ENCODE assay signal across 8 cellular contexts in the genomic region with DNA sequence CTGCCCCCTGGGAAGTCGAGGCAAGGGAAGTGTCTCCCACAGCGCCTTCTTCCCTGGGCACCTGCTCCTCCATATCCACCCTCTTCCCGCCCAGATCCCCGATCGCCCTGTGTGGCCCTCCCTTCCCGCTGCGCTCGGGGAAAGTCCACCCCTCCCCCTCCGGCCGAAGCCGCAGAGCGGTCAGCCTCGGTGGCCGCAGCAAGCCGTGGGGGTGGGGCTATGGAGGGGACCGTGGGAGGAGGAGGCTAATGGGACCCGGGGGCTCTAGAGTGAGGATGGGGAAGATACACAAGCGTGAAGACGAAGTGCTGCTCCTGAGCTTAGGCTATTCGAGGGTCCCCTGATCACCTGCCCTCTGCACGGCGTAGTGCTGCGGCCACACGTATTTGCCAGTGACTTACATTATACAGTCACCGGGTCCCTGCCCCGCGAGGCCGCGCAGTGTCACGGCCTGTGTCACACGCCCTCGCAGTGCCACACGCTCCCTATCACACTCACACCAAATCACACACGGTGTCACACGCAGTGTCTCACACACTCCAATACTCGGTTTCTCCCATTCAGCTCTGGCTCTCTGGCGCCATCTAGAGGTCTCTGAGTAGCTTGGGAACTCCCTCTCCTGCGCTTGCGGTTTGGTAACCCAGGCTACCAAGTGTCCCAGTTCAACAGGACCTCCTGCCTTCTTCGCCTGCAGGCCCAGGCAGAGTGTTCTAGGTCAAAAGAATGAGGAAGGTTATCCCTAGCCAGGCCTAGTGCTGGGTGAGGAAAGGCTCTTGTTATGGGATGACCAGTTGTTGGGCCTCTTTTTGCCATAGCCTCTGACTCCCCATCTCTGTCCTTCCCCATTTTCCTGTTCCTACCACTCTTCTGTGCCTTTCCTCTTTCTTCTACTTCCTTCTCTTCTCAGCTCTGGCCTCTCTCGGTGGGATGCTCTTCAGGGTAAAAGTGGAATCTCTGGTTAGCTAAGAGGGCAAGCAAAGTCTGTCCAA. TPM values are rescaled to one million over a fixed set of nuclear protein-coding genes. Genes with fewer than 3 reads are reported as not detected.
A peak's percentile ranks its signal among the peaks of the same experiment; 100 is the strongest.
DNase-seq lines count a peak whose midpoint lies in the region; ATAC-seq and TF ChIP-seq lines count a peak whose summit lies in the region.

No MANE protein-coding gene starts in this region.

- DNase-seq in NCI-H774 (lab: John Stamatoyannopoulos, UW) (peak; percentile 87), lower leg skin (ENCODE audit: low spot score in 2 of 2) (peak; percentile 92 to 98)
- DNase-seq in activated CD4-positive, alpha-beta memory T cell treated with anti-CD3 and anti-CD28 coated beads for 36 hours = peak; percentile 92
- DNase-seq in stimulated activated CD4-positive, alpha-beta T cell treated with anti-CD3 and anti-CD28 coated beads, Interleukin-4, amount 100 ng/mL, for 24 hours = peak; percentile 92

- CTCF ChIA-PET in activated CD4-positive, alpha-beta memory T cell treated with anti-CD3 and anti-CD28 coated beads for 36 hours (lab: Charles Lee) = interaction anchor here (0.6 to 7.7 kb wide), 57 partner anchors 8 to 312 kb away, joined by 3 to 263 read pairs (median 5); partner anchors contain the start of genes DELE1, PCDH12 and RNF14

- WGBS in lower leg skin, 2 donors = 0 to 1% methylated on average over 31 to 41 of the region's 41 CpGs

- H3K9me3 ChIP-seq in BLaER1 treated with 17β-estradiol and CSF1 and Interleukin-3, amounts not matched to agents 10 nM and 100 nM (replicated peaks in 1 of 11) = no peaks in the 10 kb centered on the region
- H3K9me3 ChIP-seq in duodenal mucosa (ENCODE audit: control insufficient read depth in 1 of 2, low read length in 2 of 2) = no peaks in the 10 kb centered on the region

- POLR2A ChIA-PET in activated CD4-positive, alpha-beta memory T cell treated with anti-CD3 and anti-CD28 coated beads for 36 hours (lab: Charles Lee) = interaction anchor here (1.0 to 3.1 kb wide), 3 partner anchors 177 to 187 kb away, joined by 3 to 19 read pairs (median 4); no protein-coding TSS in a partner anchor

- H3K9me3 Mint-ChIP-seq in activated CD4-positive, alpha-beta memory T cell treated with anti-CD3 and anti-CD28 coated beads for 36 hours = no peaks in the 10 kb centered on the region

- peaks cover 73% of the 10 kb centered on the region for H3K27me3 Mint-ChIP-seq in activated CD4-positive, alpha-beta memory T cell treated with anti-CD3 and anti-CD28 coated beads for 36 hours

- H3K9ac ChIP-seq in BLaER1 treated with 17β-estradiol and CSF1 and Interleukin-3, amounts not matched to agents 10 nM and 100 nM = no peak overlapping the region; a peak in 1 of 22 replicates
- peak overlapping the region; percentile 45 to 83 for H3K9ac ChIP-seq in duodenal mucosa (ENCODE audit: low read depth in 1 of 2, low read length in 2 of 2)

- H3K4me3 Mint-ChIP-seq in activated CD4-positive, alpha-beta memory T cell treated with anti-CD3 and anti-CD28 coated beads for 36 hours = peak overlapping the region; percentile 59

- ATAC-seq in GM19351 (IDR thresholded peaks at IDR 0.05; ENCODE audit: unreplicated experiment) (peak; percentile 84), HG03521 (IDR thresholded peaks at IDR 0.05; ENCODE audit: unreplicated experiment) (peak; percentile 67)

- peak in 1 of 3 donors; percentile 85 for TF ChIP-seq CTCF in lower leg skin (IDR thresholded peaks at IDR 0.05)

- H3K4me1 ChIP-seq in BLaER1 treated with 17β-estradiol and CSF1 and Interleukin-3, amounts not matched to agents 10 nM and 100 nM = peaks cover 30 to 54% (median 45%) of the 10 kb centered on the region in 10 experiments
- peaks cover 16 to 28% of the 10 kb centered on the region in 2 donors for H3K4me1 ChIP-seq in duodenal mucosa (ENCODE audit: control insufficient read depth in 1 of 2, insufficient read depth in 2 of 2, low read length in 2 of 2)

- H3K27me3 ChIP-seq in BLaER1 treated with 17β-estradiol and CSF1 and Interleukin-3, amounts not matched to agents 10 nM and 100 nM = peaks cover 76 to 97% (median 82%) of the 10 kb centered on the region in 11 experiments
- peaks cover 25 to 32% of the 10 kb centered on the region in 2 donors for H3K27me3 ChIP-seq in duodenal mucosa (ENCODE audit: control insufficient read depth in 1 of 2, insufficient read depth in 2 of 2, low read length in 2 of 2)

- intact Hi-C loops in activated CD4-positive, alpha-beta memory T cell treated with anti-CD3 and anti-CD28 coated beads for 36 hours (cut with micrococcal nuclease) = loop anchor here (1.0 to 2.0 kb wide), 5 partner anchors 30 to 214 kb away; no protein-coding TSS in a partner anchor
- intact Hi-C loops in lower leg skin (cut with DNase I; ENCODE audit: low total_unique reads) = no loop called here

- peak overlapping the region; percentile 47 to 90 (median 69) for H3K4me2 ChIP-seq in BLaER1 treated with 17β-estradiol and CSF1 and Interleukin-3, amounts not matched to agents 10 nM and 100 nM

- H3K27ac ChIP-seq in BLaER1 treated with 17β-estradiol and CSF1 and Interleukin-3, amounts not matched to agents 10 nM and 100 nM = no peak overlapping the region
- peak overlapping the region; percentile 86 for H3K27ac ChIP-seq in duodenal mucosa (ENCODE audit: low read depth, low read length)

- peaks cover 0 to 76% (median 22%) of the 10 kb centered on the region in 11 experiments; a peak in 16 of 22 replicates for H4K20me1 ChIP-seq in BLaER1 treated with 17β-estradiol and CSF1 and Interleukin-3, amounts not matched to agents 10 nM and 100 nM

- no peak for TF ChIP-seq POLR2A in lower leg skin (IDR thresholded peaks at IDR 0.05)

- no peaks in the 10 kb centered on the region for H3K36me3 ChIP-seq in BLaER1 treated with 17β-estradiol and CSF1 and Interleukin-3, amounts not matched to agents 10 nM and 100 nM
- no peaks in the 10 kb centered on the region for H3K36me3 ChIP-seq in duodenal mucosa (ENCODE audit: control insufficient read depth in 1 of 2, insufficient read depth in 2 of 2, low read length in 2 of 2)

- H3K27ac Mint-ChIP-seq in activated CD4-positive, alpha-beta memory T cell treated with anti-CD3 and anti-CD28 coated beads for 36 hours = no peak overlapping the region

- no peaks in the 10 kb centered on the region for H3K36me3 Mint-ChIP-seq in activated CD4-positive, alpha-beta memory T cell treated with anti-CD3 and anti-CD28 coated beads for 36 hours

- H3K4me1 Mint-ChIP-seq in activated CD4-positive, alpha-beta memory T cell treated with anti-CD3 and anti-CD28 coated beads for 36 hours (ENCODE audit: low read depth) = peaks cover 23% of the 10 kb centered on the region

- peak overlapping the region in 7 of 10 experiments; percentile 1 to 46 (median 22); a peak in 6 of 20 replicates for H3K4me3 ChIP-seq in BLaER1 treated with 17β-estradiol and CSF1 and Interleukin-3, amounts not matched to agents 10 nM and 100 nM
- peak overlapping the region; percentile 75 to 82 for H3K4me3 ChIP-seq in duodenal mucosa (ENCODE audit: low read depth in 1 of 2, low read length in 2 of 2)
- peak overlapping the region; percentile 21 for H3K4me3 ChIP-seq in lower leg skin (ENCODE audit: low read depth, poor library complexity, severe bottlenecking)

RNA-seq across cellular contexts. Expression of gene PCDH1, which starts 0.9 kb away (rescaled TPM):
- total RNA-seq in activated CD4-positive, alpha-beta memory T cell treated with anti-CD3 and anti-CD28 coated beads for 36 hours = not detected
- total RNA-seq in lower leg skin = 100 to 1,000 TPM in 2 of 4 donors, 10 to 100 TPM in 2; 85.1 to 172 (median 119) TPM

RNA-seq across cellular contexts. Expression of gene DELE1, which starts 44.6 kb away (rescaled TPM):
- 10 to 100 TPM; 49.3 to 51.5 TPM for total RNA-seq in activated CD4-positive, alpha-beta memory T cell treated with anti-CD3 and anti-CD28 coated beads for 36 hours
- 10 to 100 TPM; 47.2 to 67.2 (median 49.2) TPM for total RNA-seq in lower leg skin

Comparison
In these comparisons a context has a peak if more than half of its experiments do, and no peak if none do; other contexts are left out.
1. H3K4me3 ChIP-seq: peak in every context shown above with its lines; median percentile 78 in duodenal mucosa; 22 in BLaER1 treated with 17β-estradiol and CSF1 and Interleukin-3, amounts not matched to agents 10 nM and 100 nM; 21 in lower leg skin.
2. H3K9ac ChIP-seq: peak in duodenal mucosa (2 of 2); none in BLaER1 treated with 17β-estradiol and CSF1 and Interleukin-3, amounts not matched to agents 10 nM and 100 nM (0 of 11).
3. RNA of gene PCDH1, which starts 0.9 kb away (total RNA-seq): 85.1 to 172 TPM in lower leg skin; not detected in activated CD4-positive, alpha-beta memory T cell treated with anti-CD3 and anti-CD28 coated beads for 36 hours; every median in the first group is over 10 times any median in the second.
4. Peak in every context shown above with its lines, with median percentiles within 50 percentile points of each other: DNase-seq.